Comparison of ENCODE assay signal across 8 cellular contexts in the genomic region with DNA sequence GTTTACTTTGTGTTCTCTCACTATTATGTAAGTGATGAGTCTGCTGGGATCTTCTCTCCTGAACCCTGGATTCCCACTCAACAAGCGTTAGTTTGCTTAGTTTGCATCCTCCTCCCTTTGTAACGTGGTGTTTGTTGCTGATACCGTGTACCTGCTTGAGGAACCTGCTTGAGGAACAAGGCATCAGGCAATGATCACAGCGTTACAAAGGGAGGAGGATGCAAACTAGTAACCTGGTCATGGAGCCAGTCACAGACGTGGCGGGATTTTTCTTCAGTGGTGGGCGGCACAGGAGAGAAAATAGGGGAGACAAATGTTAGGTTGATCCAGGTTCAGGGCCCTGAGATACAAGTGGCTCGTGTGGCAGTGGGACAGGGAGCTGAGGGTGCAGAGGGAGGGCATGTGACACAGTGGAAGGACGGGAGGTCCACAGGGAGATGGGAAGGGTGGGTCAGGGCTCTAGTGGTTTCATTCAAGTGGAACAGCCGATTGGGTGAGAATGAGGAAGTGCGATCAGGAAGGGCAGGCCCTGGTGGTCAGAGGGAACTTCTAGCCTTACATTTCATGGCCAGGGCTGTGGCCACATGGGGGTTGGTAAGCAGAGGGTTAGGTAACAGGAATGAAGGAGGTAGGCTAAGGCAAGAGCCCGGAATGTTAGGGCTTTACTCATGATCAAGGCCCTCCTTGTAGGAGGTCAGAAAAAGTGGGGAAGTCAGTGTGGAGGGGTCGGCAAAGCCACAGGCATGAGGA. TPM values are rescaled to one million over a fixed set of nuclear protein-coding genes. Genes with fewer than 3 reads are reported as not detected.
DNase-seq lines count a peak whose midpoint lies in the region; ATAC-seq and TF ChIP-seq lines count a peak whose summit lies in the region.

No MANE protein-coding gene starts in this region.

- H3K9me3 ChIP-seq in BLaER1 treated with 17β-estradiol and CSF1 and Interleukin-3, amounts not matched to agents 10 nM and 100 nM (replicated peaks in 1 of 11): peaks cover 0 to 32% (median 14%) of the 10 kb centered on the region in 11 experiments; a peak in 18 of 22 replicates
- H3K9me3 ChIP-seq in OCI-LY3 (ENCODE audit: insufficient read depth, low read length): no peaks in the 10 kb centered on the region

- no peaks in the 10 kb centered on the region for H4K20me1 ChIP-seq in BLaER1 treated with 17β-estradiol and CSF1 and Interleukin-3, amounts not matched to agents 10 nM and 100 nM
- H4K20me1 ChIP-seq in OCI-LY3 (ENCODE audit: insufficient read depth, low read length): no peaks in the 10 kb centered on the region

- H3K27ac ChIP-seq in BLaER1 treated with 17β-estradiol and CSF1 and Interleukin-3, amounts not matched to agents 10 nM and 100 nM: peak overlapping the region in 8 of 11 experiments; percentile 8 to 74 (median 54); a peak in 13 of 22 replicates
- H3K27ac ChIP-seq in OCI-LY3 (ENCODE audit: low read length): no peak overlapping the region

- H3K9ac ChIP-seq in BLaER1 treated with 17β-estradiol and CSF1 and Interleukin-3, amounts not matched to agents 10 nM and 100 nM: no peak overlapping the region; a peak in 1 of 22 replicates
- no peak overlapping the region for H3K9ac ChIP-seq in OCI-LY3 (ENCODE audit: low read length)

- intact Hi-C loops in left colon (cut with DNase I, micrococcal nuclease): no loop called here

- ATAC-seq in HG02642 (IDR thresholded peaks at IDR 0.05; ENCODE audit: poor library complexity, unreplicated experiment) (peak; percentile 45), left colon (no peak), GM21367 (IDR thresholded peaks at IDR 0.05; ENCODE audit: unreplicated experiment) (no peak)

- peak; percentile 13 to 38 for DNase-seq in left colon
- no peak for DNase-seq in NCI-H187 (lab: John Stamatoyannopoulos, UW)
- DNase-seq in NCI-H187 treated with DMSO at 0.1 percent for 48 hours (lab: John Stamatoyannopoulos, UW): no peak
- DNase-seq in dermis blood vessel endothelial cell: no peak

- H3K4me2 ChIP-seq in BLaER1 treated with 17β-estradiol and CSF1 and Interleukin-3, amounts not matched to agents 10 nM and 100 nM: peak overlapping the region; percentile 30 to 85 (median 64)
- peak overlapping the region; percentile 54 for H3K4me2 ChIP-seq in OCI-LY3 (ENCODE audit: low read length)

- H3K4me1 ChIP-seq in BLaER1 treated with 17β-estradiol and CSF1 and Interleukin-3, amounts not matched to agents 10 nM and 100 nM: peaks cover 22 to 57% (median 48%) of the 10 kb centered on the region in 10 experiments
- H3K4me1 ChIP-seq in OCI-LY3 (ENCODE audit: low read length): peaks cover 13% of the 10 kb centered on the region

- no peaks in the 10 kb centered on the region for H3K27me3 ChIP-seq in BLaER1 treated with 17β-estradiol and CSF1 and Interleukin-3, amounts not matched to agents 10 nM and 100 nM
- H3K27me3 ChIP-seq in OCI-LY3 (ENCODE audit: low read depth, low read length): no peaks in the 10 kb centered on the region

- TF ChIP-seq CTCF in OCI-LY3 (IDR thresholded peaks at IDR 0.05; ENCODE audit: low read depth, low read length): no peak

- 0 out of 20 replicates have a peak overlapping the region, but pooled peaks of 1 of the 10 experiments have one; percentile 10 for H3K4me3 ChIP-seq in BLaER1 treated with 17β-estradiol and CSF1 and Interleukin-3, amounts not matched to agents 10 nM and 100 nM
- no peak overlapping the region for H3K4me3 ChIP-seq in OCI-LY3 (ENCODE audit: low read length)

- H3K36me3 ChIP-seq in BLaER1 treated with 17β-estradiol and CSF1 and Interleukin-3, amounts not matched to agents 10 nM and 100 nM: peaks cover 0 to 4% (median 0%) of the 10 kb centered on the region in 11 experiments; a peak in 1 of 22 replicates
- H3K36me3 ChIP-seq in OCI-LY3 (replicated peaks; ENCODE audit: low read depth, low read length): no peaks in the 10 kb centered on the region

- no peaks in the 10 kb centered on the region for H3K79me2 ChIP-seq in OCI-LY3 (ENCODE audit: low read length)

- H2AFZ ChIP-seq in OCI-LY3 (ENCODE audit: low read depth, low read length): no peak overlapping the region

RNA-seq across cellular contexts. Expression of a gene that starts 38.0 kb away (rescaled TPM):
- total RNA-seq in left colon: 1 to 10 TPM; 2.4 to 3.0 TPM
- 8.4 and 9.4 TPM in 2 replicates for total RNA-seq in dermis blood vessel endothelial cell

Comparison
In these comparisons a context has a peak if more than half of its experiments do, and no peak if none do; other contexts are left out.
1. DNase-seq: peak in left colon (2 of 2); none in NCI-H187 (0 of 2), NCI-H187 treated with DMSO at 0.1 percent for 48 hours (single experiment) and dermis blood vessel endothelial cell (single experiment).